In the genomic region with DNA sequence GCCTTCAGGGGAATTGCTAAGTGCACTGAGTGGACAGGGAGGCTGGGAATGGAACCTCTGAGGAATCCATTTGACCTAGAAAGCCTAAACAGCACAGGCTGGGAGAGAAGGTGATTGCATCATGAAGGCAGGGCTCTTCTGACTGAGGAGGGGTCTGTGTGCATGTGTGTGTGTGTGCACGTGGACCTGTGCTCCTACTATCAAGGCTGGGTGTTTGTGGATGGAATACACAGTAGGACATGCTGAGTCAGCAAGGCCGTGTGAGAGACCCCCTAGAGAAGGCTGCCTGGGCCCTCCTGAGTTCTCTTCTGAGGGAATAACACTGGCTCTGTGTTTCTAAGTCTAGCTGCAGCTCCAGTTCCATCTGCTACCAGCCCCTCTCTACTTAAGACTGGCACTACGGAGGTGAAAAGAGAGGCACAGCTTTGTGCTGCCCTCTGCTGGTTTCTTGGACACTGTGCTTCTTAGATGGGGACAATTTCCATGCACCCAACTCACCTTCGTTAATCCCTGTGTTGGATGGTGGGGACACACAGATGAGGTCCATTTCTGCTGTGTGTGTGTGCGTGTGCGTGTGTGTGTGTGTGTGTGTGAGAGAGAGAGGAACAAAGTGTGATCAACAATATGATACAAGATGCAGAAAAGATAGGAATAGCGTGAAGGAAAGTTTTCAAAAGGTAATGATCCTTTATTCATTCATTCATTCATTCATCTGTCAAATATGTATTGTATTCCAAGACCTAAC, we compare ENCODE assay signal across 9 cellular contexts. TPM values are rescaled to one million over a fixed set of nuclear protein-coding genes. Genes with fewer than 3 reads are reported as not detected.
DNase-seq lines count a peak whose midpoint lies in the region; ATAC-seq, FAIRE-seq and TF ChIP-seq lines count a peak whose summit lies in the region.
"Had no signal": no experiment of that assay in that cellular context is flagged by ENCODE, and none has a peak within 500 bp of the region (broad histone marks: within the 10 kb centered on the region; RNA-seq: fewer than 3 reads in every experiment).

No MANE protein-coding gene starts in this region.

- H3K27me3 ChIP-seq in WERI-Rb-1 (ENCODE audit: insufficient read depth, low read depth, severe bottlenecking): no peaks in the 10 kb centered on the region
- H3K27me3 ChIP-seq in bronchial epithelial cell (ENCODE audit: control insufficient read depth, insufficient read depth, low read length): peaks cover 1% of the 10 kb centered on the region
- H3K27me3 ChIP-seq: BLaER1 had no signal

- H3K4me3 ChIP-seq in WERI-Rb-1 (ENCODE audit: low read depth, low read length): no peak overlapping the region
- H3K4me3 ChIP-seq in bronchial epithelial cell (ENCODE audit: low read depth, low read length): no peak overlapping the region
- H3K4me3 ChIP-seq: BLaER1 had no signal

- H3K36me3 ChIP-seq in WERI-Rb-1: no peaks in the 10 kb centered on the region
- no peaks in the 10 kb centered on the region for H3K36me3 ChIP-seq in bronchial epithelial cell (ENCODE audit: control insufficient read depth, insufficient read depth, low read length)
- H3K36me3 ChIP-seq: BLaER1 had no signal

- DNase-seq in Right ventricle myocardium inferior (ENCODE audit: missing footprints): no peak
- no peak for DNase-seq in cardiac septum (ENCODE audit: low spot score)
- peak; percentile 74 for DNase-seq in NCI-H2227 treated with DMSO at 0.1 percent for 48 hours (lab: John Stamatoyannopoulos, UW)
- peak; percentile 78 for DNase-seq in WERI-Rb-1
- DNase-seq in bronchial epithelial cell (ENCODE audit: low read depth): peak; percentile 80
- peak; percentile 79 for DNase-seq in kidney tubule cell (ENCODE audit: low spot score)
- peak; percentile 57 for DNase-seq in stimulated activated CD4-positive, alpha-beta T cell treated with anti-CD3 and anti-CD28 coated beads, Interleukin-2, amount 100 ng/mL, for 4 hours (ENCODE audit: low read depth)

- H3K9me3 ChIP-seq in WERI-Rb-1 (ENCODE audit: severe bottlenecking): no peaks in the 10 kb centered on the region
- H3K9me3 ChIP-seq: BLaER1 had no signal

- TF ChIP-seq CTCF in WERI-Rb-1 (IDR thresholded peaks at IDR 0.05; ENCODE audit: low read depth, low read length) (peak; percentile 96), bronchial epithelial cell (IDR thresholded peaks at IDR 0.05; ENCODE audit: insufficient read depth, low read length, severe bottlenecking) (peak; percentile 90)

- H3K27ac ChIP-seq in WERI-Rb-1: no peak overlapping the region
- H3K27ac ChIP-seq: BLaER1 had no signal

- peak; percentile 92 for ATAC-seq in Right ventricle myocardium inferior
- peak; percentile 89 for ATAC-seq in HG03175 (IDR thresholded peaks at IDR 0.05; ENCODE audit: unreplicated experiment)

- peak; percentile 73 for FAIRE-seq in bronchial epithelial cell (lab: Jason Lieb, UNC)

- intact Hi-C loops in Right ventricle myocardium inferior (cut with DNase I): loop anchor here (2.0 to 10.0 kb wide), 3 partner anchors 190 to 280 kb away; a partner anchor contains a TSS
- intact Hi-C loops in cardiac septum (cut with DNase I): loop anchor here (5.0 kb wide), 1 partner anchor 178 kb away; no protein-coding TSS in a partner anchor

RNA-seq across cellular contexts. Expression of gene EFCAB14, which starts 6.2 kb away (rescaled TPM):
- total RNA-seq in Right ventricle myocardium inferior: 53.2 TPM
- 53.7 TPM for total RNA-seq in cardiac septum
- total RNA-seq in bronchial epithelial cell: 32.4 and 38.3 TPM in 2 replicates

RNA-seq across cellular contexts. Expression of gene TEX38, which starts 53.5 kb away (rescaled TPM):
- total RNA-seq in Right ventricle myocardium inferior: not detected
- 0.24 TPM for total RNA-seq in cardiac septum
- not detected in 2 replicates for total RNA-seq in bronchial epithelial cell

RNA-seq across cellular contexts. Expression of gene ATPAF1, which starts 57.0 kb away (rescaled TPM):
- total RNA-seq in Right ventricle myocardium inferior: 191 TPM
- 190 TPM for total RNA-seq in cardiac septum
- total RNA-seq in bronchial epithelial cell: 29.2 and 33.5 TPM in 2 replicates

Comparison
In these comparisons a context has a peak if more than half of its experiments do, and no peak if none do; other contexts are left out.
1. DNase-seq: peak in NCI-H2227 treated with DMSO at 0.1 percent for 48 hours (single experiment), WERI-Rb-1 (single experiment), bronchial epithelial cell (single experiment), kidney tubule cell (single experiment) and stimulated activated CD4-positive, alpha-beta T cell treated with anti-CD3 and anti-CD28 coated beads, Interleukin-2, amount 100 ng/mL, for 4 hours (single experiment); none in Right ventricle myocardium inferior (single experiment) and cardiac septum (single experiment).